8 cellular contexts compared by ENCODE assay signal in genomic region chr3:129892857-129893615, GRCh38. TPM values are rescaled to one million over a fixed set of nuclear protein-coding genes. Genes with fewer than 3 reads are reported as not detected.
A peak's percentile ranks its signal among the peaks of the same experiment; 100 is the strongest.
DNase-seq lines count a peak whose midpoint lies in the region; ATAC-seq and TF ChIP-seq lines count a peak whose summit lies in the region.

No MANE protein-coding gene starts in this region.

- intact Hi-C loops in OCI-LY7 (cut with micrococcal nuclease; ENCODE audit: unreplicated experiment), result loop anchor here (5.0 to 10.0 kb wide), 2 partner anchors 66 to 448 kb away; partner anchors contain the start of gene IFT122

- H3K4me2 ChIP-seq in BLaER1 treated with 17β-estradiol and CSF1 and Interleukin-3, amounts not matched to agents 10 nM and 100 nM, result peak overlapping the region; percentile 88 to 99 (median 93)
- H3K4me2 ChIP-seq in OCI-LY7 (ENCODE audit: low read length) (peak overlapping the region; percentile 89), osteoblast (ENCODE audit: insufficient read depth, low read length) (peak overlapping the region; percentile 98)

- DNase-seq in OCI-LY7 (ENCODE audit: low spot score), result peak; percentile 80
- DNase-seq in activated effector memory CD4-positive, alpha-beta T cell treated with anti-CD3 and anti-CD28 coated beads, Interleukin-2, amount 50 U/mL, for 16 hours, result peak; percentile 92
- DNase-seq in osteoblast (ENCODE audit: insufficient read length, low spot score, missing footprints), result peak; percentile 81
- peak in 1 of 2 donors; percentile 29 for DNase-seq in tibial nerve (ENCODE audit: low spot score in 2 of 2)

- peak overlapping the region; percentile 76 to 97 (median 88) for H3K4me3 ChIP-seq in BLaER1 treated with 17β-estradiol and CSF1 and Interleukin-3, amounts not matched to agents 10 nM and 100 nM
- H3K4me3 ChIP-seq in OCI-LY7 (ENCODE audit: low read depth, low read length, poor library complexity, severe bottlenecking), result peak overlapping the region; percentile 81
- H3K4me3 ChIP-seq in gastroesophageal sphincter, result peak overlapping the region; percentile 79 to 82
- peak overlapping the region; percentile 91 for H3K4me3 ChIP-seq in osteoblast (ENCODE audit: insufficient read depth, low read length)
- peak overlapping the region; percentile 69 to 96 (median 86) for H3K4me3 ChIP-seq in tibial nerve

- H3K36me3 ChIP-seq in BLaER1 treated with 17β-estradiol and CSF1 and Interleukin-3, amounts not matched to agents 10 nM and 100 nM, result peaks cover 11 to 43% (median 26%) of the 10 kb centered on the region in 11 experiments; a peak in 21 of 22 replicates
- peaks cover 12% of the 10 kb centered on the region; the same call in 1 of the 2 replicates for H3K36me3 ChIP-seq in OCI-LY7 (ENCODE audit: insufficient read depth, low read length)
- H3K36me3 ChIP-seq in gastroesophageal sphincter, result no peaks in the 10 kb centered on the region
- no peaks in the 10 kb centered on the region for H3K36me3 ChIP-seq in osteoblast (ENCODE audit: insufficient read depth, low read length)
- no peaks in the 10 kb centered on the region for H3K36me3 ChIP-seq in tibial nerve

- TF ChIP-seq EP300 in gastroesophageal sphincter (IDR thresholded peaks at IDR 0.05) (no peak), tibial nerve (IDR thresholded peaks at IDR 0.05) (peak in 1 of 2 donors; percentile 22)

- TF ChIP-seq CTCF in OCI-LY7 (conservative IDR thresholded peaks at IDR 0.05; ENCODE audit: low read length) (no peak), gastroesophageal sphincter (IDR thresholded peaks at IDR 0.05) (no peak), osteoblast (IDR thresholded peaks at IDR 0.05; ENCODE audit: extremely low read depth, low read depth, low read length) (no peak), tibial nerve (IDR thresholded peaks at IDR 0.05) (peak in 2 of 5 experiments; percentile 21 to 23)

- no CpG with 5 or more reads among the region's 64 CpGs for WGBS in gastroesophageal sphincter (ENCODE audit: low coverage in 1 of 2), 2 donors
- WGBS in tibial nerve, 2 donors, result 0% methylated on average over 22 to 29 of the region's 64 CpGs

- H3K4me1 ChIP-seq in BLaER1 treated with 17β-estradiol and CSF1 and Interleukin-3, amounts not matched to agents 10 nM and 100 nM, result peaks cover 56 to 70% (median 58%) of the 10 kb centered on the region in 10 experiments
- H3K4me1 ChIP-seq in OCI-LY7 (ENCODE audit: insufficient read depth, low read length, poor library complexity, severe bottlenecking), result peaks cover 46% of the 10 kb centered on the region
- peaks cover 0 to 59% (median 4%) of the 10 kb centered on the region in 3 donors for H3K4me1 ChIP-seq in gastroesophageal sphincter
- peaks cover 21% of the 10 kb centered on the region for H3K4me1 ChIP-seq in osteoblast (ENCODE audit: insufficient read depth, low read length)
- peaks cover 0 to 56% (median 23%) of the 10 kb centered on the region in 4 donors for H3K4me1 ChIP-seq in tibial nerve

- H2AFZ ChIP-seq in OCI-LY7 (ENCODE audit: low read length) (peak overlapping the region; percentile 47; the same call in 1 of the 2 replicates), osteoblast (ENCODE audit: low read length) (peak overlapping the region; percentile 92)

- peaks cover 9 to 23% (median 18%) of the 10 kb centered on the region in 11 experiments; a peak in 21 of 22 replicates for H3K9me3 ChIP-seq in BLaER1 treated with 17β-estradiol and CSF1 and Interleukin-3, amounts not matched to agents 10 nM and 100 nM (replicated peaks in 1 of 11)
- H3K9me3 ChIP-seq in OCI-LY7 (ENCODE audit: low read length) (no peaks in the 10 kb centered on the region), gastroesophageal sphincter (no peaks in the 10 kb centered on the region), osteoblast (ENCODE audit: low read depth, low read length) (no peaks in the 10 kb centered on the region), tibial nerve (no peaks in the 10 kb centered on the region)

- TF ChIP-seq POLR2A in gastroesophageal sphincter (IDR thresholded peaks at IDR 0.05), result peak; percentile 45 to 53
- no peak for TF ChIP-seq POLR2A in tibial nerve (IDR thresholded peaks at IDR 0.05)

- POLR2A ChIA-PET in OCI-LY7 (lab: Charles Lee), result interaction anchor here (0.6 to 2.3 kb wide), 17 partner anchors 8 to 458 kb away, joined by 3 to 9 read pairs (median 4); no protein-coding TSS in a partner anchor

- H3K27ac ChIP-seq in BLaER1 treated with 17β-estradiol and CSF1 and Interleukin-3, amounts not matched to agents 10 nM and 100 nM, result peak overlapping the region; percentile 90 to 97 (median 96)
- H3K27ac ChIP-seq in OCI-LY7 (ENCODE audit: low read depth, low read length, poor library complexity, severe bottlenecking), result peak overlapping the region; percentile 86
- peak overlapping the region; percentile 90 to 98 (median 94) for H3K27ac ChIP-seq in gastroesophageal sphincter
- H3K27ac ChIP-seq in osteoblast (ENCODE audit: low read depth, low read length), result peak overlapping the region; percentile 68
- H3K27ac ChIP-seq in tibial nerve, result peak overlapping the region; percentile 88 to 96 (median 95)

- peaks cover 0 to 29% (median 0%) of the 10 kb centered on the region in 11 experiments; a peak in 2 of 22 replicates for H4K20me1 ChIP-seq in BLaER1 treated with 17β-estradiol and CSF1 and Interleukin-3, amounts not matched to agents 10 nM and 100 nM
- H4K20me1 ChIP-seq in OCI-LY7 (ENCODE audit: insufficient read depth, low read length) (no peaks in the 10 kb centered on the region), osteoblast (ENCODE audit: insufficient read depth, low read length) (peaks cover 32% of the 10 kb centered on the region)

- no peaks in the 10 kb centered on the region for H3K27me3 ChIP-seq in BLaER1 treated with 17β-estradiol and CSF1 and Interleukin-3, amounts not matched to agents 10 nM and 100 nM
- H3K27me3 ChIP-seq in gastroesophageal sphincter, result no peaks in the 10 kb centered on the region
- no peaks in the 10 kb centered on the region for H3K27me3 ChIP-seq in osteoblast (ENCODE audit: insufficient read depth, low read length)
- no peaks in the 10 kb centered on the region for H3K27me3 ChIP-seq in tibial nerve

- BruUV-seq in OCI-LY7 (replicated peaks; lab: Mats Ljungman, UMichigan), result no TSS peak

- ATAC-seq in GM18868 (IDR thresholded peaks at IDR 0.05; ENCODE audit: unreplicated experiment) (peak; percentile 68), HG03095 (IDR thresholded peaks at IDR 0.05; ENCODE audit: unreplicated experiment) (peak; percentile 53), gastroesophageal sphincter (peak; percentile 88)

- H3K9me2 ChIP-seq in OCI-LY7 (ENCODE audit: insufficient read depth, low read length), result no peaks in the 10 kb centered on the region

- peak overlapping the region; percentile 93 to 98 (median 96) for H3K9ac ChIP-seq in BLaER1 treated with 17β-estradiol and CSF1 and Interleukin-3, amounts not matched to agents 10 nM and 100 nM

- H3K79me2 ChIP-seq in OCI-LY7 (ENCODE audit: insufficient read depth, low read depth, low read length) (peaks cover 57% of the 10 kb centered on the region), osteoblast (ENCODE audit: insufficient read depth, low read length) (peaks cover 32% of the 10 kb centered on the region)

- CTCF ChIA-PET in OCI-LY7 (lab: Charles Lee; ENCODE audit: unreplicated experiment), result no interaction called here

RNA-seq across cellular contexts. Expression of gene TMCC1, which starts 0.5 kb away (rescaled TPM):
- 24.0 and 31.7 TPM in 2 replicates for total RNA-seq in OCI-LY7 (2014; rRNA removed; shearing (Covaris generic))
- 35.6 and 38.8 TPM in 2 replicates for total RNA-seq in OCI-LY7 (2022)
- total RNA-seq in gastroesophageal sphincter, result 10 to 100 TPM; 20.3 to 32.7 (median 28.1) TPM
- 17.4 and 25.0 TPM in 2 replicates for total RNA-seq in osteoblast
- 10 to 100 TPM; 19.9 to 27.9 (median 23.1) TPM for total RNA-seq in tibial nerve

Comparison
In these comparisons a context has a peak if more than half of its experiments do, and no peak if none do; other contexts are left out.
1. POLR2A ChIP-seq: peak in gastroesophageal sphincter (2 of 2); none in tibial nerve (0 of 2).
2. Peak in every context shown above with its lines, with median percentiles within 50 percentile points of each other: H3K27ac ChIP-seq, H3K4me2 ChIP-seq, H3K4me3 ChIP-seq and ATAC-seq.